In genomic region chr12:62436164-62436503, GRCh38 we compare ENCODE assay signal across 8 cellular contexts. TPM values are rescaled to one million over a fixed set of nuclear protein-coding genes. Genes with fewer than 3 reads are reported as not detected.
DNase-seq lines count a peak whose midpoint lies in the region; ATAC-seq, FAIRE-seq and TF ChIP-seq lines count a peak whose summit lies in the region.
"Had no signal": no experiment of that assay in that cellular context is flagged by ENCODE, and none has a peak within 500 bp of the region (broad histone marks: within the 10 kb centered on the region; RNA-seq: fewer than 3 reads in every experiment).

No MANE protein-coding gene starts in this region.

- H3K27ac Mint-ChIP-seq in CD8-positive, alpha-beta memory T cell = no peak overlapping the region
- H3K27ac Mint-ChIP-seq in naive thymus-derived CD8-positive, alpha-beta T cell = peak overlapping the region in 1 of 10 donors; percentile 9

- H3F3A ChIP-seq in GM23248 (ENCODE audit: insufficient read depth) = no peaks in the 10 kb centered on the region

- POLR2A ChIA-PET in CD8-positive, alpha-beta memory T cell (lab: Charles Lee) = no interaction called here
- POLR2A ChIA-PET in GM12878 (lab: Charles Lee) = no interaction called here
- POLR2A ChIA-PET in naive thymus-derived CD8-positive, alpha-beta T cell (lab: Charles Lee) = interaction anchor here (1.5 kb wide), 1 partner anchor 31 kb away, joined by 5 read pairs; the partner anchor contains the start of gene MON2

- peak overlapping the region; percentile 64 for H3K4me3 ChIP-seq in CD8-positive, alpha-beta memory T cell (ENCODE audit: low read length)
- no peak overlapping the region for H3K4me3 ChIP-seq in GM23248
- H3K4me3 ChIP-seq in GM12878 = no peak overlapping the region
- peak overlapping the region in 1 of 2 donors; percentile 49 for H3K4me3 ChIP-seq in gastroesophageal sphincter

- TF ChIP-seq EP300 in GM12878 (IDR thresholded peaks at IDR 0.05; ENCODE audit: borderline replicate concordance in 1 of 2, control insufficient read depth in 1 of 2, low read depth in 2 of 2, low read length in 2 of 2) (no peak), gastroesophageal sphincter (IDR thresholded peaks at IDR 0.05) (no peak)

- H3K27me3 ChIP-seq in CD8-positive, alpha-beta memory T cell (ENCODE audit: insufficient read depth, low read length, poor library complexity, severe bottlenecking) = peaks cover 18% of the 10 kb centered on the region
- 0 out of 2 replicates have a peak, but pooled peaks cover 15% of the 10 kb centered on the region for H3K27me3 ChIP-seq in GM23248 (replicated peaks; ENCODE audit: insufficient read depth)
- 0 out of 4 replicates have a peak, but pooled peaks cover 0 to 1% of the 10 kb centered on the region in 2 experiments for H3K27me3 ChIP-seq in GM12878 (replicated peaks in 1 of 2; ENCODE audit: control insufficient read depth in 2 of 2, insufficient read depth in 2 of 2, low read length in 1 of 2)
- peaks cover 38% of the 10 kb centered on the region for H3K27me3 ChIP-seq in gastroesophageal sphincter

- H4K20me1 ChIP-seq in GM23248 (ENCODE audit: insufficient read depth) = no peaks in the 10 kb centered on the region
- no peaks in the 10 kb centered on the region for H4K20me1 ChIP-seq in GM12878 (ENCODE audit: control insufficient read depth, insufficient read depth)

- no peak overlapping the region for H3K27ac ChIP-seq in CD8-positive, alpha-beta memory T cell (ENCODE audit: low read depth, low read length)
- no peak overlapping the region for H3K27ac ChIP-seq in GM23248
- H3K27ac ChIP-seq in GM12878 (ENCODE audit: control insufficient read depth, insufficient read depth) = no peak overlapping the region
- no peak overlapping the region for H3K27ac ChIP-seq in gastroesophageal sphincter
- H3K27ac ChIP-seq: heart left ventricle had no signal

- intact Hi-C loops in GM12878 (cut with micrococcal nuclease; ENCODE audit: unreplicated experiment) = loop anchor here (5.0 kb wide), 2 partner anchors 146 to 376 kb away; no protein-coding TSS in a partner anchor

- RAD21 ChIA-PET in GM12878 (lab: Charles Lee; ENCODE audit: unreplicated experiment) = interaction anchor here (0.8 to 4.9 kb wide), 5 partner anchors 10 to 362 kb away, joined by 3 to 57 read pairs (median 4); no protein-coding TSS in a partner anchor

- WGBS in GM23248 (ENCODE audit: low coverage in 1 of 2, low lambda C conversion rate in 2 of 2, missing lambda C conversion rate in 2 of 2), 2 experiments = 93 to 95% methylated on average over 12 of the region's 12 CpGs
- 87% methylated on average over 12 of the region's 12 CpGs for WGBS in GM12878 (ENCODE audit: insufficient coverage, insufficient replicate concordance, low lambda C conversion rate, missing lambda C conversion rate)
- WGBS in gastroesophageal sphincter (ENCODE audit: low coverage in 1 of 2), 2 donors = no CpG with 5 or more reads among the region's 12 CpGs

- no peak for FAIRE-seq in GM12878 (lab: Jason Lieb, UNC)
- no peak for FAIRE-seq in HTR-8/SVneo (lab: Jason Lieb, UNC)

- peaks cover 15% of the 10 kb centered on the region for H3K4me1 ChIP-seq in CD8-positive, alpha-beta memory T cell (ENCODE audit: insufficient read depth, low read length)
- no peaks in the 10 kb centered on the region for H3K4me1 ChIP-seq in GM23248 (ENCODE audit: insufficient read depth)
- H3K4me1 ChIP-seq in GM12878 (ENCODE audit: control insufficient read depth, insufficient read depth, low read length) = peaks cover 14% of the 10 kb centered on the region
- peaks cover 0 to 19% (median 10%) of the 10 kb centered on the region in 3 donors for H3K4me1 ChIP-seq in gastroesophageal sphincter

- in situ Hi-C loops in GM23248 (cut with MboI) = loop anchor here (10.0 kb wide), 1 partner anchor 369 kb away; no protein-coding TSS in a partner anchor
- in situ Hi-C loops in GM12878 (cut with MboI) = loop anchor here (5.0 to 25.0 kb wide), 2 partner anchors 356 to 626 kb away; no protein-coding TSS in a partner anchor

- H3K9me3 Mint-ChIP-seq in CD8-positive, alpha-beta memory T cell = peaks cover 0 to 4% (median 2%) of the 10 kb centered on the region in 5 donors
- peaks cover 0 to 6% (median 2%) of the 10 kb centered on the region in 9 donors for H3K9me3 Mint-ChIP-seq in naive thymus-derived CD8-positive, alpha-beta T cell

- no peaks in the 10 kb centered on the region for H3K36me3 Mint-ChIP-seq in CD8-positive, alpha-beta memory T cell
- H3K36me3 Mint-ChIP-seq in naive thymus-derived CD8-positive, alpha-beta T cell = no peaks in the 10 kb centered on the region

- peaks cover 24 to 35% of the 10 kb centered on the region in 2 donors for H3K27me3 Mint-ChIP-seq in CD8-positive, alpha-beta memory T cell
- peaks cover 12 to 49% (median 21%) of the 10 kb centered on the region in 5 donors for H3K27me3 Mint-ChIP-seq in naive thymus-derived CD8-positive, alpha-beta T cell

- DNase-seq in CD8-positive, alpha-beta memory T cell = no peak
- DNase-seq in GM23248 (no peak), GM12878 (ENCODE audit: low read depth, low spot score) (no peak), HTR-8/SVneo (ENCODE audit: insufficient read length, low spot score) (no peak)
- DNase-seq in naive thymus-derived CD8-positive, alpha-beta T cell = no peak

- H3K9me2 ChIP-seq in GM23248 (ENCODE audit: insufficient read depth) = no peaks in the 10 kb centered on the region

- TF ChIP-seq POLR2A in GM12878 (IDR thresholded peaks at IDR 0.05; ENCODE audit: low read depth, low read length) (no peak), gastroesophageal sphincter (IDR thresholded peaks at IDR 0.05) (no peak)

- H3K4me3 Mint-ChIP-seq in CD8-positive, alpha-beta memory T cell = peak overlapping the region; percentile 5 to 90 (median 86)
- peak overlapping the region; percentile 78 to 91 (median 86) for H3K4me3 Mint-ChIP-seq in naive thymus-derived CD8-positive, alpha-beta T cell

- H3K9ac ChIP-seq in GM23248 (no peak overlapping the region), GM12878 (ENCODE audit: control insufficient read depth, insufficient read depth, low read length) (no peak overlapping the region)

- peak; percentile 30 for ATAC-seq in GM12878
- ATAC-seq in naive thymus-derived CD8-positive, alpha-beta T cell = no peak
- ATAC-seq in gastroesophageal sphincter = no peak
- ATAC-seq in HG03520 (IDR thresholded peaks at IDR 0.05; ENCODE audit: unreplicated experiment) = no peak

- no TSS peak for BruUV-seq in GM12878 (replicated peaks; lab: Mats Ljungman, UMichigan)

- CTCF ChIA-PET in CD8-positive, alpha-beta memory T cell (lab: Charles Lee) = interaction anchor here (0.9 to 5.3 kb wide), 5 partner anchors 8 to 362 kb away, joined by 3 to 51 read pairs (median 4); no protein-coding TSS in a partner anchor
- CTCF ChIA-PET in GM12878 (lab: Yijun Ruan, JAX) = interaction anchor here (0.6 to 5.7 kb wide), 12 partner anchors 12 to 1448 kb away, joined by 3 to 169 read pairs (median 9); partner anchors contain the start of gene MON2

- peaks cover 19 to 23% (median 23%) of the 10 kb centered on the region in 3 donors for H3K4me1 Mint-ChIP-seq in CD8-positive, alpha-beta memory T cell
- peaks cover 11 to 24% (median 17%) of the 10 kb centered on the region in 4 donors for H3K4me1 Mint-ChIP-seq in naive thymus-derived CD8-positive, alpha-beta T cell

- H3K4me2 ChIP-seq in GM23248 (ENCODE audit: unreplicated experiment) = no peak overlapping the region
- H3K4me2 ChIP-seq in GM12878 (ENCODE audit: control insufficient read depth, insufficient read depth) = peak overlapping the region; percentile 99; the same call in 1 of the 2 replicates

- no peaks in the 10 kb centered on the region for H3K9me3 ChIP-seq in CD8-positive, alpha-beta memory T cell (ENCODE audit: low read length)
- H3K9me3 ChIP-seq in GM23248 (ENCODE audit: low read depth) = no peaks in the 10 kb centered on the region
- no peaks in the 10 kb centered on the region for H3K9me3 ChIP-seq in GM12878 (replicated peaks; ENCODE audit: control insufficient read depth, insufficient read depth, low read length)
- peaks cover 0 to 4% (median 0%) of the 10 kb centered on the region in 3 donors for H3K9me3 ChIP-seq in gastroesophageal sphincter

- no peak for TF ChIP-seq RAD21 in GM12878 (IDR thresholded peaks at IDR 0.05; ENCODE audit: insufficient read depth, low read depth, low read length)

- TF ChIP-seq CTCF in GM12878 (IDR thresholded peaks at IDR 0.05 in 2 of 3, conservative IDR thresholded peaks at IDR 0.05 in 1 of 3; ENCODE audit: control insufficient read depth in 2 of 3, extremely low read depth in 1 of 3, insufficient read depth in 1 of 3, low read depth in 3 of 3, low read length in 3 of 3) = no peak
- no peak for TF ChIP-seq CTCF in gastroesophageal sphincter (IDR thresholded peaks at IDR 0.05)

- H3K36me3 ChIP-seq in CD8-positive, alpha-beta memory T cell (ENCODE audit: insufficient read depth, low read length) = no peaks in the 10 kb centered on the region
- H3K36me3 ChIP-seq in GM23248 (ENCODE audit: low read depth) (no peaks in the 10 kb centered on the region), GM12878 (ENCODE audit: control insufficient read depth in 2 of 2, insufficient read depth in 2 of 2, low read length in 1 of 2) (no peaks in the 10 kb centered on the region), gastroesophageal sphincter (no peaks in the 10 kb centered on the region)
- H3K36me3 ChIP-seq: heart left ventricle had no signal

- SMC1A ChIA-PET in GM12878 (lab: Charles Lee; ENCODE audit: uncharacterized antibody, unreplicated experiment) = interaction anchor here (1.0 to 5.3 kb wide), 6 partner anchors 8 to 374 kb away, joined by 3 to 112 read pairs (median 6); no protein-coding TSS in a partner anchor

- H2AFZ ChIP-seq in GM23248 = peak overlapping the region; percentile 91
- H2AFZ ChIP-seq in GM12878 (ENCODE audit: control insufficient read depth, low read depth, low read length) = peak overlapping the region; percentile 79; the same call in 1 of the 2 replicates

- H3K79me2 ChIP-seq in GM23248 (ENCODE audit: insufficient read depth) = no peaks in the 10 kb centered on the region
- no peaks in the 10 kb centered on the region for H3K79me2 ChIP-seq in GM12878 (ENCODE audit: control insufficient read depth, insufficient read depth, low read length)

RNA-seq across cellular contexts. Expression of gene MON2, which starts 30.5 kb away (rescaled TPM):
- total RNA-seq in CD8-positive, alpha-beta memory T cell = 10 to 100 TPM; 27.9 to 29.7 TPM
- 15.8 TPM for polyA plus RNA-seq in CD8-positive, alpha-beta memory T cell
- total RNA-seq in GM23248 (2014; rRNA removed; shearing (Covaris generic)) = 26.8 and 30.1 TPM in 2 replicates
- polyA plus RNA-seq in GM23248 (2016; fragmentation: Nextera tagmentation; extraction: Ambion mirVana) (18.7 and 22.1 TPM in 2 replicates), GM12878 (2011; rRNA removed) (22.9 and 31.9 TPM in 2 replicates), GM12878 (2014; fragmentation: Illumina TruSeq; extraction: Trizol) (27.1 and 34.6 TPM in 2 replicates), GM12878 (2014; fragmentation: Nextera tagmentation; extraction: Ambion mirVana) (1 to 10 TPM; 5.4 to 5.9 TPM), GM12878 (2014; rRNA removed) (16.9 and 17.9 TPM in 2 replicates), GM12878 (2016; fragmentation: Nextera tagmentation; extraction: Ambion mirVana) (10 to 100 TPM; 22.0 to 25.2 TPM)
- 350 and 393 TPM in 2 replicates for total RNA-seq in GM12878 (2013; cell fraction: nucleolus; rRNA removed)
- total RNA-seq in GM12878 (2014; rRNA removed) (23.8 and 24.9 TPM in 2 replicates), GM12878 (2014; rRNA removed; fragmentation: Illumina TruSeq; extraction: Trizol) (34.3 and 39.2 TPM in 2 replicates), GM12878 (2021) (28.7 and 32.4 TPM in 2 replicates), gastroesophageal sphincter (10 to 100 TPM; 23.5 to 75.8 (median 40.6) TPM)
- polyA plus RNA-seq in GM12878 (2011; ENCODE audit: low read depth) = 9.7 TPM
- 5.5 and 10.3 TPM in 2 replicates for polyA plus RNA-seq in GM12878 (2011; cell fraction: cytosol; rRNA removed)
- 54.9 TPM in 2 replicates for polyA plus RNA-seq in GM12878 (2011; cell fraction: nucleus; rRNA removed)
- 15.3 and 21.1 TPM in 2 replicates for polyA plus RNA-seq in GM12878 (2012)
- 34.5 and 49.2 TPM in 2 replicates for polyA minus RNA-seq in GM12878 (2011; rRNA and poly(A)+ RNA removed)
- 9.1 and 14.2 TPM in 2 replicates for polyA minus RNA-seq in GM12878 (2011; cell fraction: cytosol; rRNA and poly(A)+ RNA removed)
- polyA minus RNA-seq in GM12878 (2011; cell fraction: nucleus; rRNA and poly(A)+ RNA removed) = 57.7 and 76.9 TPM in 2 replicates
- 10 to 100 TPM; 75.1 to 79.3 TPM for total RNA-seq in naive thymus-derived CD8-positive, alpha-beta T cell
- polyA plus RNA-seq in naive thymus-derived CD8-positive, alpha-beta T cell = 10 to 100 TPM; 11.3 to 18.5 (median 11.5) TPM
